Comparison of ENCODE assay signal across 26 cellular contexts in the genomic region with DNA sequence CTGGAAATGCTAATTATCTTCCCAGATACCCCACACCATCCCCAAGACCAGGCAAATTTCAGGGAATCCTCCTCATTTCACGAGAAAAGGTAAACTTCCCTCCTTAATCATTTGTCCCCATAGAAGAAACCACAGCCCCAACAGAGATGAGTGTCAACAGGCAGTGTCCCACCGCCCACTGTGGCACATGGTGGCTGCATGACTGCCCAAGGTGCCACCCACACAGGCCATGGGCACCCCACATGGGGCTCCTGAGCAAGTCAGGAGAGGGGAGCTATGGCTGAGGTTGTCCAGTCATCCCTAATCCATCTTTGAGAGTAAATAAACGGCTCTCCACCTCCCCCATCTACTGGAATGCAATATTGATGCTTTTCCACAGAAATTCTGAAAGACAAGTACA. TPM values are rescaled to one million over a fixed set of nuclear protein-coding genes. Genes with fewer than 3 reads are reported as not detected.
"Had no signal": no experiment of that assay in that cellular context is flagged by ENCODE, and none has a peak within 500 bp of the region (broad histone marks: within the 10 kb centered on the region; RNA-seq: fewer than 3 reads in every experiment).

No MANE protein-coding gene starts in this region.

- H3K4me1 Mint-ChIP-seq: naive thymus-derived CD4-positive, alpha-beta T cell had no signal

- ATAC-seq: naive thymus-derived CD4-positive, alpha-beta T cell; natural killer cell; psoas muscle; right cardiac atrium; right lobe of liver; upper lobe of right lung had no signal

- H3K4me3 Mint-ChIP-seq: naive thymus-derived CD4-positive, alpha-beta T cell; natural killer cell; nephron; neural progenitor cell; stimulated activated naive CD8-positive, alpha-beta T cell treated with anti-CD3 and anti-CD28 coated beads, Interleukin-15, Interleukin-2, amounts not matched to agents 100 ng/mL and 50 ng/mL, for 24 hours; type B pancreatic cell had no signal

- H3K4me1 ChIP-seq: parathyroid adenoma, psoas muscle, right lobe of liver, sigmoid colon, stomach, testis, transverse colon, upper lobe of right lung, uterus had no signal

- DNase-seq: naive thymus-derived CD4-positive, alpha-beta T cell; natural killer cell; occipital lobe; ovary; psoas muscle; right lobe of liver; sigmoid colon; small intestine; stimulated activated CD4-positive, alpha-beta T cell treated with anti-CD3 and anti-CD28 coated beads, Interleukin-15, amount 100 ng/mL, for 24 hours; stimulated activated CD4-positive, alpha-beta T cell treated with anti-CD3 and anti-CD28 coated beads, Interleukin-4, amount 100 ng/mL, for 1 hour; stimulated activated CD4-positive, alpha-beta T cell treated with anti-CD3 and anti-CD28 coated beads, Interleukin-4, amount 100 ng/mL, for 4 hours; stimulated activated CD8-positive, alpha-beta memory T cell treated with anti-CD3 and anti-CD28 coated beads, Interleukin-4, amount 100 ng/mL, for 48 hours; stimulated activated naive CD4-positive, alpha-beta T cell treated with Interleukin-2 at 50 U/mL for 16 hours; stomach; testis; tibial artery; transverse colon; upper lobe of right lung; uterus had no signal

- H3K36me3 Mint-ChIP-seq: naive thymus-derived CD4-positive, alpha-beta T cell; natural killer cell; neural progenitor cell; type B pancreatic cell had no signal

- H3K27ac ChIP-seq: neural progenitor cell, ovary, parathyroid adenoma, psoas muscle, right lobe of liver, sigmoid colon, stomach, testis, tibial artery, transverse colon, upper lobe of right lung, uterus had no signal

- FAIRE-seq: small intestine had no signal

- H3K36me3 ChIP-seq: neural progenitor cell, ovary, right lobe of liver, sigmoid colon, stomach, tibial artery, transverse colon, upper lobe of right lung, uterus had no signal

- H3K27me3 ChIP-seq: neural progenitor cell, ovary, right lobe of liver, sigmoid colon, stomach, testis, tibial artery, transverse colon, upper lobe of right lung, uterus had no signal

- H3K9me3 ChIP-seq: ovary, psoas muscle, right lobe of liver, sigmoid colon, stomach, testis, tibial artery, transverse colon, upper lobe of right lung, uterus had no signal

- H3K27ac Mint-ChIP-seq: naive thymus-derived CD4-positive, alpha-beta T cell; natural killer cell; nephron; neural progenitor cell; stimulated activated naive CD8-positive, alpha-beta T cell treated with anti-CD3 and anti-CD28 coated beads, Interleukin-15, Interleukin-2, amounts not matched to agents 100 ng/mL and 50 ng/mL, for 24 hours; type B pancreatic cell had no signal

- H3K4me3 ChIP-seq: neural progenitor cell, ovary, psoas muscle, right lobe of liver, sigmoid colon, stomach, testis, tibial artery, transverse colon, upper lobe of right lung, uterus had no signal

- H3K27me3 Mint-ChIP-seq: stimulated activated naive CD8-positive, alpha-beta T cell treated with anti-CD3 and anti-CD28 coated beads, Interleukin-15, Interleukin-2, amounts not matched to agents 100 ng/mL and 50 ng/mL, for 24 hours had no signal

- H3K9me3 Mint-ChIP-seq: naive thymus-derived CD4-positive, alpha-beta T cell; natural killer cell; nephron; stimulated activated naive CD8-positive, alpha-beta T cell treated with anti-CD3 and anti-CD28 coated beads, Interleukin-15, Interleukin-2, amounts not matched to agents 100 ng/mL and 50 ng/mL, for 24 hours; type B pancreatic cell had no signal

RNA-seq across cellular contexts. Expression of a gene that starts 44.1 kb away (rescaled TPM):
- polyA plus RNA-seq: naive thymus-derived CD4-positive, alpha-beta T cell; neural cell; ovary; sigmoid colon; stomach had no signal

RNA-seq across cellular contexts. Expression of a gene that starts 44.7 kb away (rescaled TPM):
- polyA plus RNA-seq: naive thymus-derived CD4-positive, alpha-beta T cell; neural cell; psoas muscle; sigmoid colon had no signal
